1 cellular context compared by ENCODE assay signal in genomic region chr1:212242288-212242984, GRCh38.
TF ChIP-seq lines count a peak whose summit lies in the region.

No MANE protein-coding gene starts in this region.

TF ChIP-seq in K562, 482 proteins besides CTCF, POLR2A, EP300 and RAD21 (continued from another document and continues in another):
- TF ChIP-seq YY1 (IDR thresholded peaks at IDR 0.05; ENCODE audit: borderline replicate concordance in 1 of 3, control insufficient read depth in 1 of 3, extremely low read depth in 1 of 3, insufficient read depth in 3 of 3, insufficient read length in 1 of 3, insufficient replicate concordance in 2 of 3, low read depth in 1 of 3, low read length in 2 of 3): no peak
- no peak for TF ChIP-seq PHF21A (IDR thresholded peaks at IDR 0.05; ENCODE audit: borderline replicate concordance, low read depth)
- TF ChIP-seq TARDBP (IDR thresholded peaks at IDR 0.05): no peak
- peak; percentile 87 for TF ChIP-seq SOX6 (IDR thresholded peaks at IDR 0.05)
- TF ChIP-seq DLX4 (CRISPR knock-in tag; IDR thresholded peaks at IDR 0.05): no peak
- peak; percentile 66; the same call in 1 of the 2 replicates for TF ChIP-seq SMARCC2 (IDR thresholded peaks at IDR 0.05; ENCODE audit: low read depth)
- 0 out of 2 replicates have a peak, but pooled peaks have one; percentile 5 for TF ChIP-seq DDX20 (tag; IDR thresholded peaks at IDR 0.05; ENCODE audit: low read depth)
- no peak for TF ChIP-seq SRSF3 (IDR thresholded peaks at IDR 0.05; ENCODE audit: insufficient read depth, low read length)
- peak; percentile 43; the same call in 1 of the 2 replicates for TF ChIP-seq MTF1 (CRISPR knock-in tag; IDR thresholded peaks at IDR 0.05; ENCODE audit: borderline replicate concordance)
- TF ChIP-seq ZNF197 (CRISPR knock-in tag; IDR thresholded peaks at IDR 0.05; ENCODE audit: low read depth): peak; percentile 64; the same call in 1 of the 2 replicates
- TF ChIP-seq CSDE1 (IDR thresholded peaks at IDR 0.05): peak in 1 of 2 experiments; percentile 26; a peak in 1 of 4 replicates
- TF ChIP-seq ZNF431 (CRISPR knock-in tag; IDR thresholded peaks at IDR 0.05): no peak
- peak; percentile 44 for TF ChIP-seq TAF1 (IDR thresholded peaks at IDR 0.05; ENCODE audit: control insufficient read depth, extremely low read depth, insufficient read depth, low read length, severe bottlenecking)
- TF ChIP-seq DMBX1 (CRISPR knock-in tag; IDR thresholded peaks at IDR 0.05; ENCODE audit: borderline replicate concordance): peak; percentile 58; the same call in 1 of the 2 replicates
- TF ChIP-seq NR3C1 (CRISPR knock-in tag; IDR thresholded peaks at IDR 0.05): no peak
- no peak; the same call in 1 of the 2 replicates for TF ChIP-seq BCOR (IDR thresholded peaks at IDR 0.05)
- peak; percentile 76 for TF ChIP-seq TCF3 (CRISPR knock-in tag; IDR thresholded peaks at IDR 0.05)
- TF ChIP-seq E2F1 (CRISPR knock-in tag; IDR thresholded peaks at IDR 0.05): peak; percentile 58; the same call in 1 of the 2 replicates
- TF ChIP-seq PBX2 (CRISPR knock-in tag; IDR thresholded peaks at IDR 0.05; ENCODE audit: low read depth): no peak
- TF ChIP-seq PBX2 (tag; conservative IDR thresholded peaks at IDR 0.05; ENCODE audit: low read depth): 0 out of 2 replicates have a peak, but pooled peaks have one; percentile 24
- 0 out of 2 replicates have a peak, but pooled peaks have one; percentile 19 for TF ChIP-seq ARID3B (CRISPR knock-in tag; IDR thresholded peaks at IDR 0.05; ENCODE audit: borderline replicate concordance)
- TF ChIP-seq IRF1 (CRISPR knock-in tag; IDR thresholded peaks at IDR 0.05; ENCODE audit: borderline replicate concordance): no peak
- TF ChIP-seq POLR2H (tag; IDR thresholded peaks at IDR 0.05; ENCODE audit: low read depth): peak; percentile 82
- no peak for TF ChIP-seq RUNX1 (IDR thresholded peaks at IDR 0.05; ENCODE audit: low read depth)
- TF ChIP-seq MBD2 (IDR thresholded peaks at IDR 0.05; ENCODE audit: borderline replicate concordance, low read depth): peak; percentile 17; the same call in 1 of the 2 replicates
- TF ChIP-seq ZNF143 (CRISPR knock-in tag; IDR thresholded peaks at IDR 0.05): no peak
- TF ChIP-seq ZNF609 (CRISPR knock-in tag; IDR thresholded peaks at IDR 0.05; ENCODE audit: borderline replicate concordance): no peak
- peak; percentile 18; the same call in 1 of the 2 replicates for TF ChIP-seq CUX1 (CRISPR knock-in tag; IDR thresholded peaks at IDR 0.05)
- TF ChIP-seq KLF16 (IDR thresholded peaks at IDR 0.05): no peak
- peak; percentile 90 for TF ChIP-seq GABPA (tag; conservative IDR thresholded peaks at IDR 0.05; ENCODE audit: low read depth)
- TF ChIP-seq EGR1 (conservative IDR thresholded peaks at IDR 0.05): no peak
- TF ChIP-seq NR0B1 (IDR thresholded peaks at IDR 0.05; ENCODE audit: partially characterized antibody): no peak
- TF ChIP-seq SIRT6 (IDR thresholded peaks at IDR 0.05; ENCODE audit: low read depth, low read length): no peak
- TF ChIP-seq ZNF584 (CRISPR knock-in tag; IDR thresholded peaks at IDR 0.05; ENCODE audit: low read depth): peak; percentile 83
- peak; percentile 71 for TF ChIP-seq ZNF644 (tag; IDR thresholded peaks at IDR 0.05; ENCODE audit: low read depth)
- 0 out of 4 replicates have a peak, but pooled peaks of 1 of the 2 experiments have one; percentile 14 for TF ChIP-seq MLLT1 (IDR thresholded peaks at IDR 0.05)
- peak; percentile 68 for TF ChIP-seq SMARCE1 (IDR thresholded peaks at IDR 0.05)
- 0 out of 2 replicates have a peak, but pooled peaks have one; percentile 69 for TF ChIP-seq ERF (CRISPR knock-in tag; IDR thresholded peaks at IDR 0.05)
- TF ChIP-seq NFYB (IDR thresholded peaks at IDR 0.05; ENCODE audit: extremely low read depth, insufficient read length): no peak
- no peak for TF ChIP-seq TRIM28 (IDR thresholded peaks at IDR 0.05)
